Comparison of ENCODE assay signal across 23 cellular contexts in genomic region chr2:188032306-188032705, GRCh38.
DNase-seq lines count a peak whose midpoint lies in the region; ATAC-seq, FAIRE-seq and TF ChIP-seq lines count a peak whose summit lies in the region.
"Had no signal": no experiment of that assay in that cellular context is flagged by ENCODE, and none has a peak within 500 bp of the region (broad histone marks: within the 10 kb centered on the region; RNA-seq: fewer than 3 reads in every experiment).

No MANE protein-coding gene starts in this region.

- H3K27ac ChIP-seq in H1 (ENCODE audit: low read depth, low read length) (peak overlapping the region; percentile 85), iPS-18a (ENCODE audit: low read length) (peak overlapping the region; percentile 62)
- H3K27ac ChIP-seq in naive thymus-derived CD4-positive, alpha-beta T cell (ENCODE audit: low read depth, low read length) = no peak overlapping the region

- H3K36me3 ChIP-seq in H7 (replicated peaks; ENCODE audit: control insufficient read depth, insufficient read depth, low read length) (peaks cover 3% of the 10 kb centered on the region), H1 (ENCODE audit: control insufficient read depth in 2 of 4, insufficient read depth in 4 of 4, low read length in 3 of 4) (peaks cover 2 to 21% (median 9%) of the 10 kb centered on the region in 4 experiments; a peak in 6 of 8 replicates), iPS-18a (ENCODE audit: control insufficient read depth, low read depth, low read length) (no peaks in the 10 kb centered on the region)
- H3K36me3 ChIP-seq in naive thymus-derived CD4-positive, alpha-beta T cell (ENCODE audit: control insufficient read depth in 2 of 3, insufficient read depth in 3 of 3, low read length in 3 of 3) = no peaks in the 10 kb centered on the region
- H3K36me3 ChIP-seq: BE2C had no signal

- H3K79me2 ChIP-seq in H1 (ENCODE audit: control insufficient read depth in 1 of 2, insufficient read depth in 2 of 2, low read length in 2 of 2) = peaks cover 0 to 65% of the 10 kb centered on the region in 2 experiments; a peak in 3 of 4 replicates

- POLR2A ChIA-PET in H1 (lab: Charles Lee; ENCODE audit: partially characterized antibody) = interaction anchor here (0.7 to 2.7 kb wide), 13 partner anchors 8 to 272 kb away, joined by 3 to 13 read pairs (median 6); partner anchors contain the start of gene GULP1
- POLR2A ChIA-PET in naive thymus-derived CD4-positive, alpha-beta T cell (lab: Charles Lee) = no interaction called here

- peak overlapping the region; percentile 92 to 96 for H3K4me2 ChIP-seq in H1 (ENCODE audit: insufficient read depth in 1 of 2, low read depth in 2 of 2, low read length in 2 of 2)
- H3K4me2 ChIP-seq: SK-N-SH had no signal

- peak overlapping the region; percentile 99 for H2BK5ac ChIP-seq in H1 (ENCODE audit: low read depth, low read length)

- no peaks in the 10 kb centered on the region for H3K36me3 Mint-ChIP-seq in nephron progenitor cell (ENCODE audit: low read depth)
- H3K36me3 Mint-ChIP-seq in naive thymus-derived CD4-positive, alpha-beta T cell = no peaks in the 10 kb centered on the region

- WGBS in H1 (ENCODE audit: extremely low coverage in 1 of 2, insufficient coverage in 1 of 2, insufficient read length in 1 of 2, insufficient replicate concordance in 2 of 2, low coverage in 1 of 2, low lambda C conversion rate in 2 of 2, missing lambda C conversion rate in 1 of 2), 2 experiments = 4% methylated on average over 3 of the region's 3 CpGs; no CpG with 5 or more reads in 1 of the 2 experiments

- H3K27me3 ChIP-seq in H7 (ENCODE audit: control insufficient read depth, insufficient read depth, low read length) (no peaks in the 10 kb centered on the region), H1 (replicated peaks in 1 of 4; ENCODE audit: control insufficient read depth in 3 of 4, extremely low read depth in 1 of 4, insufficient read depth in 3 of 4, low read length in 3 of 4) (no peaks in the 10 kb centered on the region), iPS-18a (ENCODE audit: control insufficient read depth, insufficient read depth, low read length) (no peaks in the 10 kb centered on the region)
- H3K27me3 ChIP-seq in naive thymus-derived CD4-positive, alpha-beta T cell (ENCODE audit: control insufficient read depth in 2 of 2, insufficient read depth in 2 of 2, low read length in 2 of 2) = no peaks in the 10 kb centered on the region
- H3K27me3 ChIP-seq: BE2C had no signal

- H3K18ac ChIP-seq in H1 (ENCODE audit: extremely low read depth, low read length) = peak overlapping the region; percentile 93

- H3K4ac ChIP-seq in H1 (replicated peaks; ENCODE audit: insufficient read length, low read depth, low read length) = peak overlapping the region; percentile 99

- H3K14ac ChIP-seq in H1 (ENCODE audit: insufficient read length) = no peak overlapping the region

- no peaks in the 10 kb centered on the region for H4K20me1 ChIP-seq in H1 (replicated peaks in 1 of 2; ENCODE audit: control insufficient read depth in 1 of 2, insufficient read depth in 2 of 2, low read length in 2 of 2)

- H4K91ac ChIP-seq in H1 (replicated peaks; ENCODE audit: insufficient read length, low read length) = peak overlapping the region; percentile 99

- no peak overlapping the region for H4K8ac ChIP-seq in H1 (ENCODE audit: extremely low read depth, insufficient read depth, low read length)

- peak overlapping the region; percentile 11 for H2BK20ac ChIP-seq in H1 (ENCODE audit: low read length)

- TF ChIP-seq RAD21 in H1 (IDR thresholded peaks at IDR 0.05 in 1 of 2, conservative IDR thresholded peaks at IDR 0.05 in 1 of 2; ENCODE audit: low read depth in 2 of 2, low read length in 2 of 2) = no peak

- H4K5ac ChIP-seq in H1 (ENCODE audit: insufficient read length, low read depth, low read length) = peak overlapping the region; percentile 87

- DNase-seq in H7 (peak; percentile 2), H1 (ENCODE audit: low read depth in 1 of 2, low spot score in 2 of 2) (peak in 1 of 2 experiments; percentile 77), nephron progenitor cell (no peak), activated gamma-delta T cell (lab: John Stamatoyannopoulos, UW) (no peak), GF-D8 (lab: John Stamatoyannopoulos, UW) (no peak)
- no peak for DNase-seq in naive thymus-derived CD4-positive, alpha-beta T cell
- DNase-seq: BE2C; Caco-2; CD4-positive, alpha-beta T cell; KBM-7; NCI-H1105; NCI-H2081; NCI-H510A; NCI-H748 treated with DMSO at 0.1 percent for 48 hours; RPMI8226; SHP77 treated with DMSO at 0.1 percent for 48 hours; SK-N-SH had no signal

- H2AFZ ChIP-seq in H1 (ENCODE audit: low read length) = no peak overlapping the region

- H3K4me1 ChIP-seq in H1 (replicated peaks in 1 of 4; ENCODE audit: control insufficient read depth in 3 of 4, insufficient read depth in 4 of 4, low read length in 3 of 4) (peaks cover 7 to 28% (median 17%) of the 10 kb centered on the region in 4 experiments; a peak in 6 of 7 replicates), iPS-18a (ENCODE audit: control insufficient read depth, low read depth, low read length) (peaks cover 43% of the 10 kb centered on the region)
- H3K4me1 ChIP-seq in naive thymus-derived CD4-positive, alpha-beta T cell (ENCODE audit: control insufficient read depth in 2 of 2, insufficient read depth in 2 of 2, low read length in 2 of 2) = no peaks in the 10 kb centered on the region
- H3K4me1 ChIP-seq: BE2C, Caco-2 had no signal

- peak overlapping the region; percentile 4 for H3K4me3 Mint-ChIP-seq in nephron progenitor cell
- no peak overlapping the region for H3K4me3 Mint-ChIP-seq in naive thymus-derived CD4-positive, alpha-beta T cell
- H3K4me3 Mint-ChIP-seq: CD4-positive, alpha-beta T cell had no signal

- H2AK5ac ChIP-seq in H1 (ENCODE audit: low read depth, low read length) = peak overlapping the region; percentile 89; the same call in 1 of the 2 replicates

- peaks cover 13% of the 10 kb centered on the region for H3K23me2 ChIP-seq in H1 (ENCODE audit: low read depth, low read length)

- TF ChIP-seq POLR2A in H1 (IDR thresholded peaks at IDR 0.05; ENCODE audit: control extremely low read depth in 1 of 2, low read depth in 2 of 2, low read length in 2 of 2) = peak in 1 of 2 experiments; percentile 26; a peak in 1 of 3 replicates

- peak overlapping the region; percentile 46 for H3K56ac ChIP-seq in H1 (replicated peaks; ENCODE audit: insufficient read length, low read depth, low read length)

- H2BK12ac ChIP-seq in H1 (ENCODE audit: low read depth, low read length) = peak overlapping the region; percentile 91; the same call in 1 of the 2 replicates

- TF ChIP-seq CTCF in H1 (IDR thresholded peaks at IDR 0.05; ENCODE audit: control extremely low read depth in 1 of 3, insufficient read depth in 1 of 3, low read depth in 1 of 3, low read length in 3 of 3) (no peak), nephron progenitor cell (IDR thresholded peaks at IDR 0.05) (no peak)

- H3K4me3 ChIP-seq in H7 (ENCODE audit: insufficient read depth, low read depth, low read length) (0 out of 2 replicates have a peak overlapping the region, but pooled peaks have one; percentile 13), H1 (ENCODE audit: extremely low read depth in 1 of 4, insufficient read depth in 2 of 4, low read depth in 3 of 4, low read length in 4 of 4) (peak overlapping the region; percentile 28 to 91 (median 36)), iPS-18a (ENCODE audit: low read length) (peak overlapping the region; percentile 71)
- H3K4me3 ChIP-seq in naive thymus-derived CD4-positive, alpha-beta T cell (ENCODE audit: low read length) = no peak overlapping the region

- no peaks in the 10 kb centered on the region for H3K9me3 Mint-ChIP-seq in nephron progenitor cell
- H3K9me3 Mint-ChIP-seq in naive thymus-derived CD4-positive, alpha-beta T cell = peaks cover 0 to 4% (median 0%) of the 10 kb centered on the region in 11 donors
- H3K9me3 Mint-ChIP-seq: CD4-positive, alpha-beta T cell had no signal

- FAIRE-seq in H1 (lab: Jason Lieb, UNC) = peak; percentile 77
- FAIRE-seq: A204.1, GM12891, H54, HepG2 had no signal

- H3K79me1 ChIP-seq in H1 (ENCODE audit: low read depth, low read length) = peaks cover 2% of the 10 kb centered on the region; the same call in 1 of the 2 replicates

- H3K9ac ChIP-seq in H1 (replicated peaks in 1 of 4; ENCODE audit: extremely low read depth in 1 of 4, low read depth in 3 of 4, low read length in 3 of 4) (peak overlapping the region in 3 of 4 experiments; percentile 58 to 78 (median 58); a peak in 6 of 7 replicates), iPS-18a (ENCODE audit: low read length) (peak overlapping the region; percentile 42)
- H3K9ac ChIP-seq: SK-N-SH had no signal

- no peak for ATAC-seq in HG03045 (IDR thresholded peaks at IDR 0.05; ENCODE audit: unreplicated experiment)
- ATAC-seq in naive thymus-derived CD4-positive, alpha-beta T cell = no peak
- ATAC-seq: HepG2 had no signal

- peak overlapping the region; percentile 69 for H3K27ac Mint-ChIP-seq in nephron progenitor cell
- H3K27ac Mint-ChIP-seq in naive thymus-derived CD4-positive, alpha-beta T cell = peak overlapping the region in 1 of 9 donors; percentile 18
- H3K27ac Mint-ChIP-seq: CD4-positive, alpha-beta T cell had no signal

- intact Hi-C loops in naive thymus-derived CD4-positive, alpha-beta T cell (cut with micrococcal nuclease) = no loop called here

- H3K27me3 Mint-ChIP-seq in nephron progenitor cell (ENCODE audit: low read depth, poor library complexity) = peaks cover 5% of the 10 kb centered on the region
- H3K27me3 Mint-ChIP-seq in naive thymus-derived CD4-positive, alpha-beta T cell = peaks cover 0 to 17% (median 0%) of the 10 kb centered on the region in 5 donors

- peak overlapping the region; percentile 100 for H2BK120ac ChIP-seq in H1 (replicated peaks; ENCODE audit: low read depth, low read length)

- CTCF ChIA-PET in H1 (lab: Charles Lee; ENCODE audit: partially characterized antibody) = interaction anchor here (1.2 kb wide), 1 partner anchor 172 kb away, joined by 4 read pairs; no protein-coding TSS in a partner anchor
- CTCF ChIA-PET in naive thymus-derived CD4-positive, alpha-beta T cell (lab: Charles Lee) = no interaction called here

- H2BK15ac ChIP-seq in H1 (ENCODE audit: low read length) = no peak overlapping the region

- TF ChIP-seq EP300 in H1 (IDR thresholded peaks at IDR 0.05; ENCODE audit: borderline replicate concordance in 1 of 2, low read depth in 2 of 2, low read length in 2 of 2) = peak in 1 of 2 experiments; percentile 47; a peak in 1 of 3 replicates

- H3K9me3 ChIP-seq in H1 (ENCODE audit: insufficient read depth in 2 of 2, low read depth in 1 of 2, low read length in 1 of 2) (no peaks in the 10 kb centered on the region), iPS-18a (ENCODE audit: control insufficient read depth, low read depth, low read length) (no peaks in the 10 kb centered on the region)
- H3K9me3 ChIP-seq in naive thymus-derived CD4-positive, alpha-beta T cell (ENCODE audit: control insufficient read depth in 2 of 3, low read length in 3 of 3) = no peaks in the 10 kb centered on the region
- H3K9me3 ChIP-seq: BE2C, Caco-2, SK-N-SH had no signal

- H3K4me1 Mint-ChIP-seq in nephron progenitor cell = peaks cover 22% of the 10 kb centered on the region
- no peaks in the 10 kb centered on the region for H3K4me1 Mint-ChIP-seq in naive thymus-derived CD4-positive, alpha-beta T cell

- H3K23ac ChIP-seq in H1 (ENCODE audit: insufficient read length) = no peak overlapping the region

TF ChIP-seq in H1, 55 proteins besides CTCF, POLR2A, EP300 and RAD21 (continues in another document):
- no peak for TF ChIP-seq CTBP2 (IDR thresholded peaks at IDR 0.05; ENCODE audit: borderline replicate concordance, insufficient read depth, insufficient read length, low read length)
